In genomic region chr10:104791471-104791870, GRCh38 we compare ENCODE assay signal across 34 cellular contexts.
"Had no signal": no experiment of that assay in that cellular context is flagged by ENCODE, and none has a peak within 500 bp of the region (broad histone marks: within the 10 kb centered on the region; RNA-seq: fewer than 3 reads in every experiment).

No MANE protein-coding gene starts in this region.

- H3K4me3 ChIP-seq: MG63 had no signal

- H3K9ac ChIP-seq: KMS-11 had no signal

- H3K9me3 ChIP-seq: MG63 had no signal

- H3K4me2 ChIP-seq: KMS-11 had no signal

- DNase-seq: Karpas-422, Kasumi-1, MG63, MM.1S, MV-4-11, NCI-H1048, NCI-H1092, NCI-H1092 treated with DMSO at 0.1 percent for 48 hours, NCI-H1105, NCI-H1105 treated with DMSO at 0.1 percent for 48 hours, NCI-H1417, NCI-H1417 treated with DMSO at 0.1 percent for 48 hours, NCI-H1436, NCI-H1436 treated with DMSO at 0.1 percent for 48 hours, NCI-H146, NCI-H1694, NCI-H1694 treated with DMSO at 0.1 percent for 48 hours, NCI-H187, NCI-H187 treated with DMSO at 0.1 percent for 48 hours, NCI-H1930, NCI-H2029, NCI-H2029 treated with DMSO at 0.1 percent for 48 hours, NCI-H2081, NCI-H2081 treated with DMSO at 0.1 percent for 48 hours, NCI-H2107, NCI-H2171, NCI-H2171 treated with DMSO at 0.1 percent for 48 hours, NCI-H2227 treated with DMSO at 0.1 percent for 48 hours, NCI-H226, NCI-H345, NCI-H446, NCI-H446 treated with DMSO at 0.1 percent for 48 hours, NCI-H510A had no signal

- H3K36me3 ChIP-seq: MG63 had no signal

- H3K27me3 ChIP-seq: MG63 had no signal

- H3K27ac ChIP-seq: KMS-11 had no signal
